In the genomic region with DNA sequence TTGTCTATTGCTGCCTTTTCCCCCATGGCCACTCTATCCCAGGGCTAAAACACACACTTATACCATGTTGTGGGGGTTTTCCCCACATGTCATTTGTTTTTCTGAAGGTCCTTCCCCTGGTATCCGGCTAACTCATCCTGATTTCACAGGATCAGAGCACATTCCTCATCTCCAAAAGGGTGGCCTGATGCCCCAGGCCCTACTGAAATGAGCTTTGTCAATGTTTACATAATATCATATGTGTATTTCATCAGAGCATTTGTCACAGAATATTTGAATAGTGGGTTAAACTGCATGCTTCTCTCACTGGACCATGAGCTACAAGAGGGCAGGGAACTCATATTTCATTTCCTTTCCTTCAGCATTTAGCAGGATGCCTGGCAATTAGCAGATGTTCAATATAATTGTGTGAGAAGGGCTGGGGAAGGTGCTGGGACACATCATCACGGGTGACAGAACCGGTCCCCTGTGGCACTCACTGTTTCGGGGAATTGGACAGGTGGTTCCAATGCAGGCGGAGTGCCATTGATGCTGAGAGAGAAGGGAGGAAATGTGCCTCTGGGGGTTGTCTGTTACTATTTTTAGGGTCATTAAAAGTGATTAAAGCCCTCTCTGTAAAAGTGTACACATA, we compare ENCODE assay signal across 9 cellular contexts. TPM values are rescaled to one million over a fixed set of nuclear protein-coding genes. Genes with fewer than 3 reads are reported as not detected.
DNase-seq lines count a peak whose midpoint lies in the region; ATAC-seq and TF ChIP-seq lines count a peak whose summit lies in the region.
"Had no signal": no experiment of that assay in that cellular context is flagged by ENCODE, and none has a peak within 500 bp of the region (broad histone marks: within the 10 kb centered on the region; RNA-seq: fewer than 3 reads in every experiment).

No MANE protein-coding gene starts in this region.

- no peak for TF ChIP-seq CTCF in esophagus muscularis mucosa (IDR thresholded peaks at IDR 0.05)
- no peak for TF ChIP-seq CTCF in upper lobe of right lung (IDR thresholded peaks at IDR 0.05)

- peaks cover 0 to 13% (median 2%) of the 10 kb centered on the region in 4 donors for H3K36me3 ChIP-seq in esophagus muscularis mucosa
- H3K36me3 ChIP-seq in upper lobe of right lung: peaks cover 2% of the 10 kb centered on the region

- H3K4me3 ChIP-seq in esophagus muscularis mucosa (no peak overlapping the region), upper lobe of right lung (no peak overlapping the region)

- H3K27me3 ChIP-seq in esophagus muscularis mucosa: no peaks in the 10 kb centered on the region
- no peaks in the 10 kb centered on the region for H3K27me3 ChIP-seq in upper lobe of right lung

- H3K4me1 ChIP-seq in esophagus muscularis mucosa (peaks cover 0 to 7% (median 5%) of the 10 kb centered on the region in 4 donors), upper lobe of right lung (peaks cover 5% of the 10 kb centered on the region)

- H3K27ac ChIP-seq in esophagus muscularis mucosa (replicated peaks in 1 of 4): no peak overlapping the region
- H3K27ac ChIP-seq in upper lobe of right lung: no peak overlapping the region

- DNase-seq in NCI-H1417 (lab: John Stamatoyannopoulos, UW): peak; percentile 27 to 62 (median 59)
- no peak for DNase-seq in NCI-H1417 treated with DMSO at 0.1 percent for 48 hours (lab: John Stamatoyannopoulos, UW)
- peak; percentile 65 for DNase-seq in NCI-H69 (lab: John Stamatoyannopoulos, UW)
- peak; percentile 57 for DNase-seq in esophagus muscularis mucosa (ENCODE audit: extremely low spot score)
- no peak for DNase-seq in upper lobe of right lung
- DNase-seq in HK-2 (ENCODE audit: unreplicated experiment): no peak
- DNase-seq: natural killer cell had no signal

- no peak for TF ChIP-seq POLR2A in esophagus muscularis mucosa (IDR thresholded peaks at IDR 0.05; ENCODE audit: low read depth)

- ATAC-seq in upper lobe of right lung: peak; percentile 35
- ATAC-seq in HG03025 (IDR thresholded peaks at IDR 0.05; ENCODE audit: low FRiP score, unreplicated experiment): no peak
- no peak for ATAC-seq in HG03139 (IDR thresholded peaks at IDR 0.05; ENCODE audit: unreplicated experiment)
- ATAC-seq: natural killer cell had no signal

- intact Hi-C loops in esophagus muscularis mucosa (cut with DNase I) (no loop called here), upper lobe of right lung (cut with DNase I) (no loop called here)

- WGBS in esophagus muscularis mucosa: 74% methylated on average over 5 of the region's 5 CpGs

- no peak for TF ChIP-seq EP300 in esophagus muscularis mucosa (IDR thresholded peaks at IDR 0.05)

- peaks cover 0 to 7% (median 0%) of the 10 kb centered on the region in 4 donors for H3K9me3 ChIP-seq in esophagus muscularis mucosa
- H3K9me3 ChIP-seq in upper lobe of right lung: no peaks in the 10 kb centered on the region

RNA-seq across cellular contexts. Expression of gene EMP1, which starts 26.8 kb away (rescaled TPM):
- total RNA-seq in esophagus muscularis mucosa: 100 to 1,000 TPM in 1 of 4 donors, 10 to 100 TPM in 3; 42.8 to 425 (median 63.0) TPM
- 286 TPM for total RNA-seq in upper lobe of right lung

Comparison
In these comparisons a context has a peak if more than half of its experiments do, and no peak if none do; other contexts are left out.
1. DNase-seq: peak in NCI-H1417 (3 of 3), NCI-H69 (single experiment) and esophagus muscularis mucosa (single experiment); none in NCI-H1417 treated with DMSO at 0.1 percent for 48 hours (single experiment), upper lobe of right lung (single experiment) and HK-2 (single experiment).